In the genomic region with DNA sequence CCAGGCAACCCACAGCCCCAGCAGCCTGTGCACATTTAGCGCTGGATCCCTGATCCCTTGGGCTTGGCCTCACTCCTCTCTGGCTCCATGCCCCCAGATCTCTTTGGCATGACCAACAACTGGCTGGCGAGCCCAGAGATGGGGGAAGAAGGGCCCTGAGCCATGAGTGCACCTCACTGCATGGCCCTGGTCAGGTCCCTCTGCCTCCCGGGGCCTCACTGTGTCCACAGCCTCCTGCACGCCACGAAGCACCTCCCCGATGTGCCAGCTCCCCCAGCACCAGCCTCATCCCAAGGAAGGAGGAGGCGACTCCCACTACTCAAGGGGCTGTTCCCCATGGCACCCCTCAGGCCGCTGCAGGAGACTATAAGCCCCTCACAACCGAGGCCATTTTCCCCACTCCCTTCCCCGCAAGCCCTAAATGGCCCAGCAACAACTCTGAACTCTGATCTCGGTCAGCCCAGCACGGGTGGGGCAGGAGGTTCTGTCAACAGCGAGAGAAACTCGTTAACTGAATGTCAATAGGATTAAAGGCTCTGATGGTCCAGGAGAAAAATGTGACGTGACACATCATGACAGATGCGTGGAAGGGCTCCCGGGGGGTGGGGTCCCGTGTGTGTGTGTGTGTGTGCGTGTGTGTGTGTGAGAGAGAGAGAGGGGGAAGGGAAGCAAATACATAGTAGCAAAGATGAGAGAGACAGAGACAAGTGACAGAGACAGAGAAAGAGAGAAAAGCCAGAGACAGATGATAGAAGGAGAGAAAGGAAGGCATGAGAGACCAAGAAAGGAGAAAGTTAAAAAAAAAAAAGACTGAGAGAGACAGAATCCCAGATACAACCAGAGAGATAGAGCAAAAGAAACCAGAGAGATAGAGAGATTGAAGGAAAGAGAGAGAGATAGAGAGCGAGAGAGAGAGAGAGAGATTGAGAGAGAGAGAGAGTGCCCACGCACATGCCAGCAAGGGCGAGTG, we compare ENCODE assay signal across 18 cellular contexts. TPM values are rescaled to one million over a fixed set of nuclear protein-coding genes. Genes with fewer than 3 reads are reported as not detected.
DNase-seq lines count a peak whose midpoint lies in the region; TF ChIP-seq lines count a peak whose summit lies in the region.
"Had no signal": no experiment of that assay in that cellular context is flagged by ENCODE, and none has a peak within 500 bp of the region (broad histone marks: within the 10 kb centered on the region; RNA-seq: fewer than 3 reads in every experiment).

No MANE protein-coding gene starts in this region.

- in situ Hi-C loops in KBM-7 (cut with MboI; ENCODE audit: low pct_unique_long_range_greater_than_20kb, low sequenced_read_pairs), result no loop called here

- peaks cover 49% of the 10 kb centered on the region for H3K27me3 Mint-ChIP-seq in Calu3 (ENCODE audit: unreplicated experiment)
- peaks cover 21% of the 10 kb centered on the region for H3K27me3 Mint-ChIP-seq in glutamatergic neuron (ENCODE audit: unreplicated experiment)
- H3K27me3 Mint-ChIP-seq in endothelial cell (ENCODE audit: unreplicated experiment), result peaks cover 5% of the 10 kb centered on the region

- H3K79me1 ChIP-seq in trophoblast cell (ENCODE audit: low read length), result peaks cover 2% of the 10 kb centered on the region

- H3K36me3 ChIP-seq in trophoblast cell (ENCODE audit: control insufficient read depth in 1 of 2, insufficient read depth in 2 of 2, low read length in 2 of 2), result no peaks in the 10 kb centered on the region
- H3K36me3 ChIP-seq: heart right ventricle had no signal

- no TSS peak for BruUV-seq in Calu3 (replicated peaks; lab: Mats Ljungman, UMichigan)

- no peak overlapping the region for H3K27ac Mint-ChIP-seq in Calu3 (ENCODE audit: unreplicated experiment)
- H3K27ac Mint-ChIP-seq in glutamatergic neuron (ENCODE audit: unreplicated experiment), result peak overlapping the region; percentile 97
- no peak overlapping the region for H3K27ac Mint-ChIP-seq in endothelial cell (ENCODE audit: unreplicated experiment)
- H3K27ac Mint-ChIP-seq: activated B cell treated with CpG ODN at 0.5 μM for 24 hours; activated T-helper 17 cell treated with anti-CD3 and anti-CD28 coated beads, Interleukin-2, amount 50 U/mL, for 72 hours; nephron had no signal

- H3K36me3 Mint-ChIP-seq in Calu3 (ENCODE audit: insufficient read depth, unreplicated experiment) (no peaks in the 10 kb centered on the region), glutamatergic neuron (ENCODE audit: unreplicated experiment) (no peaks in the 10 kb centered on the region), endothelial cell (ENCODE audit: low read depth, unreplicated experiment) (no peaks in the 10 kb centered on the region)

- peaks cover 4 to 5% of the 10 kb centered on the region in 2 experiments for H3K4me1 ChIP-seq in trophoblast cell (ENCODE audit: control insufficient read depth in 1 of 2, insufficient read depth in 2 of 2, low read length in 2 of 2)

- CTCF ChIA-PET in Calu3 (lab: Charles Lee), result interaction anchor here (0.9 kb wide), 1 partner anchor 18 kb away, joined by 3 read pairs; no protein-coding TSS in a partner anchor

- H3K27ac ChIP-seq in trophoblast cell (ENCODE audit: low read depth, low read length), result no peak overlapping the region
- H3K27ac ChIP-seq: heart right ventricle had no signal

- intact Hi-C loops in Calu3 (cut with micrococcal nuclease; ENCODE audit: unreplicated experiment), result no loop called here

- H3K14ac ChIP-seq in trophoblast cell (ENCODE audit: low read length), result peak overlapping the region; percentile 5

- H3K79me2 ChIP-seq in trophoblast cell (ENCODE audit: control insufficient read depth, insufficient read depth, low read length, poor library complexity), result no peaks in the 10 kb centered on the region

- no peak overlapping the region for H2AFZ ChIP-seq in trophoblast cell (ENCODE audit: insufficient read depth, low read length, poor library complexity)

- H3K9ac ChIP-seq in trophoblast cell (ENCODE audit: low read length), result no peak overlapping the region

- peak overlapping the region; percentile 41 for H2AK5ac ChIP-seq in trophoblast cell (ENCODE audit: low read length)

- no peak overlapping the region for H3K18ac ChIP-seq in trophoblast cell (ENCODE audit: low read length)

- WGBS in trophoblast cell (ENCODE audit: extremely low coverage, insufficient coverage, insufficient read length), result 100% methylated on average over 1 of the region's 22 CpGs

- H2BK12ac ChIP-seq in trophoblast cell (ENCODE audit: low read length), result no peak overlapping the region

- H3K4me1 Mint-ChIP-seq in Calu3 (ENCODE audit: low read depth, unreplicated experiment), result peaks cover 14% of the 10 kb centered on the region
- H3K4me1 Mint-ChIP-seq in glutamatergic neuron (ENCODE audit: low read depth, unreplicated experiment), result peaks cover 35% of the 10 kb centered on the region
- H3K4me1 Mint-ChIP-seq in endothelial cell (ENCODE audit: unreplicated experiment), result peaks cover 10% of the 10 kb centered on the region
- H3K4me1 Mint-ChIP-seq: activated B cell treated with CpG ODN at 0.5 μM for 24 hours; activated T-helper 17 cell treated with anti-CD3 and anti-CD28 coated beads, Interleukin-2, amount 50 U/mL, for 72 hours; central memory CD8-positive, alpha-beta T cell had no signal

- no peak for DNase-seq in Calu3
- peak; percentile 95 for DNase-seq in NCI-H82 (lab: John Stamatoyannopoulos, UW)
- DNase-seq in glutamatergic neuron, result peak; percentile 75
- no peak for DNase-seq in trophoblast cell
- no peak for DNase-seq in SKM-1 (lab: John Stamatoyannopoulos, UW; ENCODE audit: unreplicated experiment)
- no peak for DNase-seq in KBM-7
- no peak for DNase-seq in activated T-cell treated with anti-CD3 and anti-CD28 coated beads, Interleukin-2, amount 50 U/mL, for 48 hours
- DNase-seq in endothelial cell (ENCODE audit: low spot score), result no peak
- DNase-seq: activated B cell treated with CpG ODN at 0.5 μM for 24 hours; activated CD8-positive, alpha-beta memory T cell treated with anti-CD3 and anti-CD28 coated beads for 24 hours; effector CD4-positive, alpha-beta T cell; heart right ventricle; NCI-H1105; SW 1271 had no signal

- no peak overlapping the region for H3K4me3 ChIP-seq in trophoblast cell (ENCODE audit: low read depth, low read length)
- H3K4me3 ChIP-seq: GM12878, heart right ventricle had no signal

- no peak overlapping the region for H3K4me2 ChIP-seq in trophoblast cell (ENCODE audit: low read length)

- H3K4me3 Mint-ChIP-seq in Calu3 (ENCODE audit: low read depth, unreplicated experiment) (peak overlapping the region; percentile 1), glutamatergic neuron (ENCODE audit: unreplicated experiment) (peak overlapping the region; percentile 81), endothelial cell (ENCODE audit: unreplicated experiment) (no peak overlapping the region)
- H3K4me3 Mint-ChIP-seq: activated B cell treated with CpG ODN at 0.5 μM for 24 hours; activated T-helper 17 cell treated with anti-CD3 and anti-CD28 coated beads, Interleukin-2, amount 50 U/mL, for 72 hours; central memory CD8-positive, alpha-beta T cell; nephron had no signal

- H4K12ac ChIP-seq in trophoblast cell (ENCODE audit: low read depth, low read length), result no peak overlapping the region

- H2BK5ac ChIP-seq in trophoblast cell (ENCODE audit: low read depth, low read length, poor library complexity), result no peak overlapping the region

- peak overlapping the region; percentile 1 for H4K91ac ChIP-seq in trophoblast cell (ENCODE audit: low read depth, low read length)

- no peak overlapping the region for H4K8ac ChIP-seq in trophoblast cell (ENCODE audit: low read depth, low read length)

- no peaks in the 10 kb centered on the region for H3K9me3 Mint-ChIP-seq in Calu3 (ENCODE audit: low read depth, unreplicated experiment)
- peaks cover 27% of the 10 kb centered on the region for H3K9me3 Mint-ChIP-seq in glutamatergic neuron (ENCODE audit: unreplicated experiment)
- no peaks in the 10 kb centered on the region for H3K9me3 Mint-ChIP-seq in endothelial cell (ENCODE audit: unreplicated experiment)
- H3K9me3 Mint-ChIP-seq: activated B cell treated with CpG ODN at 0.5 μM for 24 hours; activated T-helper 17 cell treated with anti-CD3 and anti-CD28 coated beads, Interleukin-2, amount 50 U/mL, for 72 hours; central memory CD8-positive, alpha-beta T cell; nephron had no signal

- H2BK120ac ChIP-seq in trophoblast cell (ENCODE audit: insufficient read depth, low read length, poor library complexity), result no peak overlapping the region

- H3K23ac ChIP-seq in trophoblast cell (ENCODE audit: low read length), result no peak overlapping the region

- H3K27me3 ChIP-seq in trophoblast cell (ENCODE audit: insufficient read depth, low read length), result no peaks in the 10 kb centered on the region

- no peak overlapping the region for H3K4ac ChIP-seq in trophoblast cell (ENCODE audit: low read depth, low read length)

- no peak for TF ChIP-seq CTCF in Calu3 (IDR thresholded peaks at IDR 0.05; ENCODE audit: unreplicated experiment)
- no peak for TF ChIP-seq CTCF in glutamatergic neuron (IDR thresholded peaks at IDR 0.05; ENCODE audit: partially characterized antibody, unreplicated experiment)
- TF ChIP-seq CTCF in endothelial cell (IDR thresholded peaks at IDR 0.05; ENCODE audit: unreplicated experiment), result no peak

- H3K9me3 ChIP-seq in trophoblast cell (ENCODE audit: insufficient read depth, low read depth, low read length), result peaks cover 3% of the 10 kb centered on the region
- H3K9me3 ChIP-seq: heart right ventricle had no signal

RNA-seq across cellular contexts. Expression of a gene that starts 28.4 kb away (rescaled TPM):
- 4.4 and 6.3 TPM in 2 replicates for total RNA-seq in Calu3 (2022)
- 93.6 TPM for total RNA-seq in glutamatergic neuron (ENCODE audit: unreplicated experiment)
- 42.4 and 42.7 TPM in 2 replicates for polyA plus RNA-seq in trophoblast cell (2013)
- total RNA-seq in endothelial cell (ENCODE audit: unreplicated experiment), result 9.7 TPM
- total RNA-seq: activated B cell treated with CpG ODN at 0.5 μM for 24 hours, GM12878 had no signal
- polyA plus RNA-seq: GM12878 had no signal

Comparison
In these comparisons a context has a peak if more than half of its experiments do, and no peak if none do; other contexts are left out.
1. DNase-seq: peak in NCI-H82 (single experiment) and glutamatergic neuron (single experiment); none in Calu3 (single experiment), trophoblast cell (0 of 2), SKM-1 (single experiment), KBM-7 (single experiment), activated T-cell treated with anti-CD3 and anti-CD28 coated beads, Interleukin-2, amount 50 U/mL, for 48 hours (0 of 2) and endothelial cell (single experiment).